Comparison of ENCODE assay signal across 22 cellular contexts in the genomic region with DNA sequence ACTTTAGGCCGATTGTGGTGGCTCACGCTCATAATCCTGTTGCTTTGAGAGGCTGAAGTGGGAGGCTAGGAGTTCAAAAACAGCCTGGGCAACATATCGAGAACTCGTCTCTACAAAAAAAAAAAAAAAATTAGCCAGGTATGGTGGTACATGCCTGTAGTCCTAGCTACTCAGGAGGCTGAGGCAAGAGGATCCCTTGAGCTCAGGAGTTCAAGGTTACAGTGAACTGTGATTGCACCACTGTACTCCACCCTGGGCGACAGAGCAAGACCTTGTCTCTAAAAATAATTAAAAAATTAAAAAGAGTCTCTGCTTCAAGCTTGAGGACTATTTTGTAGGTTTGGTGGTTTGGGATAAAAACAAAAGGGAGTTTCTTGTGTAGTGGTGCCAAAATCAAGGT. TPM values are rescaled to one million over a fixed set of nuclear protein-coding genes. Genes with fewer than 3 reads are reported as not detected.
DNase-seq lines count a peak whose midpoint lies in the region; ATAC-seq, FAIRE-seq and TF ChIP-seq lines count a peak whose summit lies in the region.
"Had no signal": no experiment of that assay in that cellular context is flagged by ENCODE, and none has a peak within 500 bp of the region (broad histone marks: within the 10 kb centered on the region; RNA-seq: fewer than 3 reads in every experiment).

No MANE protein-coding gene starts in this region.

- no peak for ATAC-seq in HepG2
- no peak for ATAC-seq in right lobe of liver
- ATAC-seq: A549; CD8-positive, alpha-beta T cell had no signal

- no peak for DNase-seq in HepG2 (ENCODE audit: low spot score)
- DNase-seq in right lobe of liver, result no peak
- no peak for DNase-seq in PC-9
- no peak for DNase-seq in glutamatergic neuron
- no peak for DNase-seq in immature natural killer cell
- DNase-seq in mesendoderm, result no peak
- DNase-seq: BE2C; CD8-positive, alpha-beta T cell; COR-L47; DMS153; DMS79 treated with DMSO at 0.1 percent for 48 hours; EL; GOT3; HFFc6 had no signal

- H3K36me3 Mint-ChIP-seq in glutamatergic neuron (ENCODE audit: unreplicated experiment) (no peaks in the 10 kb centered on the region), immature natural killer cell (no peaks in the 10 kb centered on the region)

- no peak overlapping the region for H2BK5ac ChIP-seq in mesendoderm (ENCODE audit: low read length)

- H3K23ac ChIP-seq in mesendoderm (ENCODE audit: low read length), result no peak overlapping the region

- H4K8ac ChIP-seq in mesendoderm (ENCODE audit: low read depth, low read length), result no peak overlapping the region

- H2AFZ ChIP-seq in HepG2 (ENCODE audit: low read length), result no peak overlapping the region
- no peak overlapping the region for H2AFZ ChIP-seq in PC-9

- no peak overlapping the region for H2BK120ac ChIP-seq in mesendoderm (ENCODE audit: low read depth, low read length)

- no peak overlapping the region for H3K56ac ChIP-seq in mesendoderm (ENCODE audit: low read length)

- H3K27me3 Mint-ChIP-seq in glutamatergic neuron (ENCODE audit: unreplicated experiment) (no peaks in the 10 kb centered on the region), immature natural killer cell (ENCODE audit: low read depth in 3 of 3) (no peaks in the 10 kb centered on the region)

- WGBS in HepG2 (ENCODE audit: low lambda C conversion rate), result 83% methylated on average over 5 of the region's 5 CpGs
- 84% methylated on average over 5 of the region's 5 CpGs for WGBS in right lobe of liver (ENCODE audit: insufficient coverage, low coverage, low lambda C conversion rate, missing lambda C conversion rate)
- WGBS in mesendoderm (ENCODE audit: extremely low coverage, insufficient coverage, low lambda C conversion rate), result no CpG with 5 or more reads among the region's 5 CpGs

- H3K4ac ChIP-seq in mesendoderm (ENCODE audit: low read depth, low read length), result no peak overlapping the region

- no peak for FAIRE-seq in HepG2 (lab: Jason Lieb, UNC)
- FAIRE-seq: A549, D721Med, G401.6, GM12891, HTR-8/SVneo had no signal

- no peak overlapping the region for H3K27ac Mint-ChIP-seq in glutamatergic neuron (ENCODE audit: unreplicated experiment)
- H3K27ac Mint-ChIP-seq in immature natural killer cell, result no peak overlapping the region
- H3K27ac Mint-ChIP-seq: CD14-positive monocyte; CD8-positive, alpha-beta T cell; HFFc6 had no signal

- no peak overlapping the region for H4K5ac ChIP-seq in mesendoderm (ENCODE audit: low read length)

- H3K36me3 ChIP-seq in HepG2 (replicated peaks in 1 of 2; ENCODE audit: control insufficient read depth in 1 of 2, insufficient read depth in 2 of 2, low read length in 2 of 2), result peaks cover 5 to 23% of the 10 kb centered on the region in 2 experiments; a peak in 4 of 5 replicates
- H3K36me3 ChIP-seq in right lobe of liver, result no peaks in the 10 kb centered on the region
- peaks cover 21% of the 10 kb centered on the region; the same call in 1 of the 2 replicates for H3K36me3 ChIP-seq in PC-9 (ENCODE audit: low read depth)
- no peaks in the 10 kb centered on the region for H3K36me3 ChIP-seq in mesendoderm (ENCODE audit: control insufficient read depth, insufficient read depth, low read length)
- H3K36me3 ChIP-seq: BE2C, HAP-1 had no signal

- H3K27ac ChIP-seq in HepG2 (ENCODE audit: extremely low read length, insufficient read depth, low read length), result no peak overlapping the region
- H3K27ac ChIP-seq in right lobe of liver, result no peak overlapping the region
- H3K27ac ChIP-seq in PC-9, result peak overlapping the region; percentile 56; the same call in 1 of the 2 replicates
- no peak overlapping the region for H3K27ac ChIP-seq in mesendoderm (ENCODE audit: low read depth, low read length)
- H3K27ac ChIP-seq: A549 had no signal

- H3K9me3 ChIP-seq in HepG2 (ENCODE audit: low read length) (no peaks in the 10 kb centered on the region), right lobe of liver (no peaks in the 10 kb centered on the region), PC-9 (ENCODE audit: insufficient read depth, low read depth) (no peaks in the 10 kb centered on the region)
- H3K9me3 ChIP-seq: A549, BE2C, HAP-1 had no signal

- H2BK15ac ChIP-seq in mesendoderm (replicated peaks; ENCODE audit: low read depth), result no peak overlapping the region

- no peaks in the 10 kb centered on the region for H3K9me3 Mint-ChIP-seq in glutamatergic neuron (ENCODE audit: unreplicated experiment)
- H3K9me3 Mint-ChIP-seq in immature natural killer cell, result no peaks in the 10 kb centered on the region
- H3K9me3 Mint-ChIP-seq: CD14-positive monocyte; CD8-positive, alpha-beta T cell; HFFc6 had no signal

- H3K9me2 ChIP-seq in PC-9 (ENCODE audit: insufficient read depth), result no peaks in the 10 kb centered on the region

- H3K79me2 ChIP-seq in HepG2 (ENCODE audit: insufficient read depth, low read length) (peaks cover 91% of the 10 kb centered on the region), PC-9 (ENCODE audit: low read depth) (peaks cover 98% of the 10 kb centered on the region), mesendoderm (ENCODE audit: control insufficient read depth, insufficient read depth, low read length) (peaks cover 54% of the 10 kb centered on the region)

- POLR2A ChIA-PET in HepG2 (lab: Yijun Ruan, JAX) (interaction anchor here (0.7 to 1.2 kb wide), 2 partner anchors 15 to 21 kb away, joined by 4 read pairs; a partner anchor contains a TSS), PC-9 (lab: Charles Lee; ENCODE audit: unreplicated experiment) (no interaction called here)

- in situ Hi-C loops in HepG2 (cut with HindIII; ENCODE audit: extremely low pct_ligation_motif_present, low pct_unique_long_range_greater_than_20kb), result no loop called here

- H3K4me1 ChIP-seq in HepG2 (ENCODE audit: insufficient read depth, low read length) (peaks cover 35% of the 10 kb centered on the region), right lobe of liver (no peaks in the 10 kb centered on the region), PC-9 (replicated peaks; ENCODE audit: insufficient read depth) (peaks cover 27% of the 10 kb centered on the region), mesendoderm (ENCODE audit: control insufficient read depth, low read depth, low read length) (peaks cover 5% of the 10 kb centered on the region)

- H3K4me3 ChIP-seq in HepG2 (replicated peaks in 1 of 3; ENCODE audit: insufficient read depth in 1 of 3, low read depth in 2 of 3, low read length in 3 of 3) (no peak overlapping the region), right lobe of liver (no peak overlapping the region), PC-9 (no peak overlapping the region), mesendoderm (ENCODE audit: low read length) (no peak overlapping the region)
- H3K4me3 ChIP-seq: A549, HAP-1 had no signal

- no peak overlapping the region for H3K18ac ChIP-seq in mesendoderm (ENCODE audit: low read length)

- H3F3A ChIP-seq in PC-9 (ENCODE audit: insufficient read depth, low read depth), result peaks cover 42% of the 10 kb centered on the region

- H3K9ac ChIP-seq in HepG2 (ENCODE audit: insufficient read depth, low read depth, low read length), result no peak overlapping the region
- H3K9ac ChIP-seq in mesendoderm (ENCODE audit: low read length), result no peak overlapping the region

- CTCF ChIA-PET in HepG2 (lab: Yijun Ruan, JAX; ENCODE audit: low intra/inter-chr PET ratio, low total read pairs) (no interaction called here), PC-9 (lab: Charles Lee) (interaction anchor here (0.6 to 0.7 kb wide), 3 partner anchors 15 to 421 kb away, joined by 3 to 4 read pairs (median 3); no protein-coding TSS in a partner anchor)

- TF ChIP-seq RAD21 in HepG2 (CRISPR knock-in tag; IDR thresholded peaks at IDR 0.05), result no peak

- H3K79me1 ChIP-seq in mesendoderm (ENCODE audit: low read length), result peaks cover 8% of the 10 kb centered on the region

- H3K4me2 ChIP-seq in HepG2 (ENCODE audit: low read depth, low read length), result 0 out of 2 replicates have a peak overlapping the region, but pooled peaks have one; percentile 14
- no peak overlapping the region for H3K4me2 ChIP-seq in PC-9
- no peak overlapping the region for H3K4me2 ChIP-seq in mesendoderm (ENCODE audit: low read length)
- H3K4me2 ChIP-seq: A549 had no signal

- no TSS peak for BruUV-seq in HepG2 (replicated peaks; lab: Mats Ljungman, UMichigan)
- no TSS peak for BruUV-seq in PC-9 (replicated peaks; lab: Mats Ljungman, UMichigan)

- no peak for TF ChIP-seq EP300 in HepG2 (IDR thresholded peaks at IDR 0.05; ENCODE audit: low read depth in 2 of 2, low read length in 2 of 2)
- TF ChIP-seq EP300 in HepG2 (CRISPR knock-in tag; IDR thresholded peaks at IDR 0.05; ENCODE audit: borderline replicate concordance), result no peak

- TF ChIP-seq CTCF in HepG2 (CRISPR knock-in tag; IDR thresholded peaks at IDR 0.05) (no peak), right lobe of liver (IDR thresholded peaks at IDR 0.05) (no peak), PC-9 (conservative IDR thresholded peaks at IDR 0.05) (no peak), glutamatergic neuron (IDR thresholded peaks at IDR 0.05; ENCODE audit: partially characterized antibody, unreplicated experiment) (no peak)

- H2AK5ac ChIP-seq in mesendoderm (ENCODE audit: low read length), result no peak overlapping the region

- H3K4me1 Mint-ChIP-seq in glutamatergic neuron (ENCODE audit: low read depth, unreplicated experiment), result peaks cover 23% of the 10 kb centered on the region
- H3K4me1 Mint-ChIP-seq in immature natural killer cell, result peaks cover 9 to 37% of the 10 kb centered on the region in 2 donors
- H3K4me1 Mint-ChIP-seq: CD14-positive monocyte had no signal

- TF ChIP-seq POLR2A in HepG2 (IDR thresholded peaks at IDR 0.05; ENCODE audit: insufficient read depth in 1 of 2, low read depth in 2 of 2, low read length in 2 of 2), result no peak
- no peak for TF ChIP-seq POLR2A in right lobe of liver (IDR thresholded peaks at IDR 0.05)

- intact Hi-C loops in HepG2 (cut with micrococcal nuclease; ENCODE audit: unreplicated experiment), result no loop called here
- intact Hi-C loops in right lobe of liver (cut with DNase I), result no loop called here
- intact Hi-C loops in PC-9 (cut with micrococcal nuclease; ENCODE audit: unreplicated experiment), result no loop called here

- H3K27me3 ChIP-seq in HepG2 (ENCODE audit: control insufficient read depth in 1 of 2, insufficient read depth in 2 of 2, low read length in 2 of 2) (no peaks in the 10 kb centered on the region), right lobe of liver (no peaks in the 10 kb centered on the region), PC-9 (ENCODE audit: insufficient read depth, low read depth) (no peaks in the 10 kb centered on the region), mesendoderm (ENCODE audit: insufficient read depth, low read length, poor library complexity) (no peaks in the 10 kb centered on the region)
- H3K27me3 ChIP-seq: BE2C had no signal

- peak overlapping the region; percentile 6 for H3K4me3 Mint-ChIP-seq in glutamatergic neuron (ENCODE audit: unreplicated experiment)
- no peak overlapping the region for H3K4me3 Mint-ChIP-seq in immature natural killer cell
- H3K4me3 Mint-ChIP-seq: CD14-positive monocyte; CD8-positive, alpha-beta T cell; HFFc6 had no signal

- peaks cover 39% of the 10 kb centered on the region for H4K20me1 ChIP-seq in HepG2 (ENCODE audit: insufficient read depth, low read length)
- peaks cover 84% of the 10 kb centered on the region for H4K20me1 ChIP-seq in PC-9 (ENCODE audit: insufficient read depth)

RNA-seq across cellular contexts. Expression of a gene that starts 21.2 kb away (rescaled TPM):
- total RNA-seq in HepG2 (2016; rRNA removed; fragmentation: Illumina TruSeq; extraction: Trizol), result 173 and 204 TPM in 2 replicates
- 37.4 and 41.2 TPM in 2 replicates for total RNA-seq in HepG2 (2016; cell fraction: cytosol; rRNA removed; fragmentation: Illumina TruSeq; extraction: Trizol; ENCODE audit: low read depth)
- 163 and 183 TPM in 2 replicates for total RNA-seq in HepG2 (2016; cell fraction: insoluble cytoplasmic fraction; rRNA removed; fragmentation: Illumina TruSeq; extraction: Trizol)
- total RNA-seq in HepG2 (2016; cell fraction: membrane; rRNA removed; fragmentation: Illumina TruSeq; extraction: Trizol), result 63.6 and 67.4 TPM in 2 replicates
- total RNA-seq in HepG2 (2016; cell fraction: nucleus; rRNA removed; fragmentation: Illumina TruSeq; extraction: Trizol), result 88.0 and 101 TPM in 2 replicates
- polyA plus RNA-seq in HepG2 (2011; rRNA removed), result 71.8 and 81.3 TPM in 2 replicates
- polyA plus RNA-seq in HepG2 (2011; cell fraction: cytosol; rRNA removed), result 79.1 and 88.1 TPM in 2 replicates
- polyA plus RNA-seq in HepG2 (2011; cell fraction: nucleus; rRNA removed), result 76.8 and 77.0 TPM in 2 replicates
- polyA plus RNA-seq in HepG2 (2012), result 55.3 and 71.8 TPM in 2 replicates
- polyA plus RNA-seq in HepG2 (2016; cell fraction: cytosol; fragmentation: Illumina TruSeq; extraction: Trizol; ENCODE audit: low read depth), result 14.2 and 15.7 TPM in 2 replicates
- polyA plus RNA-seq in HepG2 (2016; cell fraction: insoluble cytoplasmic fraction; fragmentation: Illumina TruSeq; extraction: Trizol; ENCODE audit: low read depth), result 163 and 165 TPM in 2 replicates
- polyA plus RNA-seq in HepG2 (2016; cell fraction: membrane; fragmentation: Illumina TruSeq; extraction: Trizol; ENCODE audit: low read depth), result 27.3 and 35.0 TPM in 2 replicates
- 123 and 125 TPM in 2 replicates for polyA plus RNA-seq in HepG2 (2016; cell fraction: nucleus; fragmentation: Illumina TruSeq; extraction: Trizol; ENCODE audit: insufficient read depth, low read depth)
- 135 and 154 TPM in 2 replicates for polyA minus RNA-seq in HepG2 (2011; rRNA and poly(A)+ RNA removed; ENCODE audit: low replicate concordance)
- 42.9 and 46.2 TPM in 2 replicates for polyA minus RNA-seq in HepG2 (2011; cell fraction: cytosol; rRNA and poly(A)+ RNA removed)
- 52.4 and 57.6 TPM in 2 replicates for polyA minus RNA-seq in HepG2 (2011; cell fraction: nucleus; rRNA and poly(A)+ RNA removed)
- total RNA-seq in right lobe of liver, result 10 to 100 TPM; 15.3 to 22.2 (median 18.6) TPM
- 185 and 213 TPM in 2 replicates for total RNA-seq in PC-9 (2021)
- 301 TPM for total RNA-seq in glutamatergic neuron (ENCODE audit: unreplicated experiment)
- polyA plus RNA-seq in immature natural killer cell, result 10 to 100 TPM; 28.8 to 45.3 (median 45.0) TPM
- polyA plus RNA-seq in mesendoderm (2013, experiment 1 of 2), result 151 TPM
- 151 TPM for polyA plus RNA-seq in mesendoderm (2013, experiment 2 of 2)

RNA-seq across cellular contexts. Expression of a gene that starts 24.9 kb away (rescaled TPM):
- total RNA-seq in HepG2 (2016; rRNA removed; fragmentation: Illumina TruSeq; extraction: Trizol), result not detected in 2 replicates
- total RNA-seq in HepG2 (2016; cell fraction: cytosol; rRNA removed; fragmentation: Illumina TruSeq; extraction: Trizol; ENCODE audit: low read depth), result not detected in 2 replicates
- not detected in 2 replicates for total RNA-seq in HepG2 (2016; cell fraction: insoluble cytoplasmic fraction; rRNA removed; fragmentation: Illumina TruSeq; extraction: Trizol)
- total RNA-seq in HepG2 (2016; cell fraction: membrane; rRNA removed; fragmentation: Illumina TruSeq; extraction: Trizol), result not detected in 2 replicates
- not detected in 2 replicates for total RNA-seq in HepG2 (2016; cell fraction: nucleus; rRNA removed; fragmentation: Illumina TruSeq; extraction: Trizol)
- polyA plus RNA-seq in HepG2 (2011; rRNA removed), result not detected in 2 replicates
- not detected in 2 replicates for polyA plus RNA-seq in HepG2 (2011; cell fraction: cytosol; rRNA removed)
- not detected in 2 replicates for polyA plus RNA-seq in HepG2 (2011; cell fraction: nucleus; rRNA removed)
- not detected in 2 replicates for polyA plus RNA-seq in HepG2 (2012)
- not detected in 2 replicates for polyA plus RNA-seq in HepG2 (2016; cell fraction: cytosol; fragmentation: Illumina TruSeq; extraction: Trizol; ENCODE audit: low read depth)
- not detected in 2 replicates for polyA plus RNA-seq in HepG2 (2016; cell fraction: insoluble cytoplasmic fraction; fragmentation: Illumina TruSeq; extraction: Trizol; ENCODE audit: low read depth)
- not detected in 2 replicates for polyA plus RNA-seq in HepG2 (2016; cell fraction: membrane; fragmentation: Illumina TruSeq; extraction: Trizol; ENCODE audit: low read depth)
- polyA plus RNA-seq in HepG2 (2016; cell fraction: nucleus; fragmentation: Illumina TruSeq; extraction: Trizol; ENCODE audit: insufficient read depth, low read depth), result not detected in 2 replicates
- polyA minus RNA-seq in HepG2 (2011; rRNA and poly(A)+ RNA removed; ENCODE audit: low replicate concordance), result not detected in 2 replicates
- not detected in 2 replicates for polyA minus RNA-seq in HepG2 (2011; cell fraction: cytosol; rRNA and poly(A)+ RNA removed)
- not detected in 2 replicates for polyA minus RNA-seq in HepG2 (2011; cell fraction: nucleus; rRNA and poly(A)+ RNA removed)
- total RNA-seq in right lobe of liver, result not detected
- total RNA-seq in PC-9 (2021), result not detected in 2 replicates
- total RNA-seq in glutamatergic neuron (ENCODE audit: unreplicated experiment), result not detected
- polyA plus RNA-seq in immature natural killer cell, result not detected
- polyA plus RNA-seq in mesendoderm (2013, experiment 1 of 2), result not detected
- not detected for polyA plus RNA-seq in mesendoderm (2013, experiment 2 of 2)
- total RNA-seq: CD8-positive, alpha-beta T cell; HFFc6 had no signal
- polyA plus RNA-seq: A549, AG04450, CD14-positive monocyte had no signal
